ENCODE assay signal across 2 cellular contexts in the genomic region with DNA sequence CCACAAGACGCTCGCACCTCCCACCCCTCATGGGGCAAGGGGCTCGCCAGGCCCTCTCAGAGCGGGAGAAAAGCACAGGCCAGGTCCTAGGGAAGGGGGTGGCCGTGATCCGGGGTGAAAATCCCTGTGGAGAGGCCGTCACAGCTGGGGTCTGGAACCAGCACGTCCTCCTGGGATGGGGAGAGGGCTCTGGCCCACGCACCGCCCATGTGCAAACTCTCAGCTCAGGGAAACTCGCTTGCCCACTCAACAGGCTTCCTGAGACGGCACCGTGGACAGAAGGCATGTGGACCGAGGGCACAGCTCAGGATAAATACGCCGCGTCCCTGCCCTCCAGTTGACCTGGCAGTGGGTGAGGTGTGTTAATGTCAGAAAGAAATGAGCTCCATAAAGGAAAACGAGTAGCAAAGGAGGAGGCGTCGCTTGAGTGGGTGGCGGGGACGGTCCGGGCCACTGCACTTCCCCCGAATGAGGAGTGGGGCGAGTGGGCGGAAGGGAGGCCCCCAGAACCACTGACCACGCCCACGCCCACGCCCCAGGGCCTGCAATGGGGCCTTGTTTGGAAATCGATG.
TF ChIP-seq lines count a peak whose summit lies in the region.

No MANE protein-coding gene starts in this region.

TF ChIP-seq in H1, 55 proteins besides CTCF, POLR2A, EP300 and RAD21:
- no peak for TF ChIP-seq CBX8 (IDR thresholded peaks at IDR 0.05; ENCODE audit: borderline replicate concordance, low read depth, low read length)
- TF ChIP-seq TBP (IDR thresholded peaks at IDR 0.05; ENCODE audit: low read depth, low read length), result no peak
- TF ChIP-seq NRF1 (IDR thresholded peaks at IDR 0.05; ENCODE audit: low read depth, low read length), result no peak
- TF ChIP-seq CHD2 (IDR thresholded peaks at IDR 0.05; ENCODE audit: low read length), result no peak
- no peak for TF ChIP-seq JUN (IDR thresholded peaks at IDR 0.05; ENCODE audit: low read depth, low read length)
- TF ChIP-seq GTF2F1 (IDR thresholded peaks at IDR 0.05; ENCODE audit: borderline replicate concordance, low read depth, low read length), result no peak
- TF ChIP-seq YY1 (IDR thresholded peaks at IDR 0.05; ENCODE audit: low read depth, low read length), result no peak
- no peak for TF ChIP-seq RXRA (IDR thresholded peaks at IDR 0.05; ENCODE audit: insufficient read depth, low read depth, low read length)
- TF ChIP-seq ATF3 (IDR thresholded peaks at IDR 0.05; ENCODE audit: insufficient read depth, low read depth, low read length), result no peak
- TF ChIP-seq PHF8 (conservative IDR thresholded peaks at IDR 0.05; ENCODE audit: low read depth, low read length), result no peak
- TF ChIP-seq CEBPB (IDR thresholded peaks at IDR 0.05; ENCODE audit: low read depth, low read length), result no peak
- TF ChIP-seq BCL11A (IDR thresholded peaks at IDR 0.05; ENCODE audit: low read depth in 2 of 2, low read length in 2 of 2), result no peak
- no peak for TF ChIP-seq HDAC6 (IDR thresholded peaks at IDR 0.05; ENCODE audit: low read depth, low read length)
- no peak for TF ChIP-seq SIRT6 (IDR thresholded peaks at IDR 0.05; ENCODE audit: low read length)

TF ChIP-seq in GM23338, 12 proteins besides CTCF, POLR2A, EP300 and RAD21:
- TF ChIP-seq REST (IDR thresholded peaks at IDR 0.05; ENCODE audit: unreplicated experiment), result no peak
- TF ChIP-seq EZH2phosphoT487 (IDR thresholded peaks at IDR 0.05; ENCODE audit: unreplicated experiment), result no peak
